ENCODE assay signal across 8 cellular contexts in the genomic region with DNA sequence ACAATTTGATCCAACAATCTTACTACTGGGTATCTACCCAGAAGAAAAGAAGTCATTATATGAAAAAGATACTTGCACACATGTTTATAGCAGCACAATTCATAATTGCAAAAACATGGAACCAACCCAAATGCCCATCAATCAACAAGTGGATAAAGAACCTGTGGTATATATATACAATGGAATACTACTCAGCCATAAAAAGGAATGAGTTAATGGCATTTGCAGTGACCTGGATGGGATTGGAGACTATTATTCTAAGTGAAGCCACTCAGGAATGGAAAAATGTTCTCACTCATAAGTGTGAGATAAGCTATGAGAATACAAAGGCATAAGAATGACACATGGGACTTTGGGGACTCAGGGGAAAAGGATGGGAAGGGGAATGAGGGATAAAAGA. TPM values are rescaled to one million over a fixed set of nuclear protein-coding genes. Genes with fewer than 3 reads are reported as not detected.
DNase-seq lines count a peak whose midpoint lies in the region; ATAC-seq and TF ChIP-seq lines count a peak whose summit lies in the region.
"Not testable (repeated sequence)": the region's sequence is repeated elsewhere in the genome, so short reads cannot be mapped to it uniquely, and the experiment has no call there.
"Had no signal": no experiment of that assay in that cellular context is flagged by ENCODE, and none has a peak within 500 bp of the region (broad histone marks: within the 10 kb centered on the region; RNA-seq: fewer than 3 reads in every experiment).

No MANE protein-coding gene starts in this region.

- peaks cover 22% of the 10 kb centered on the region for H3K4me1 ChIP-seq in GM23248 (ENCODE audit: insufficient read depth)
- H3K4me1 ChIP-seq in IMR-90 (ENCODE audit: control insufficient read depth, insufficient read depth, low read length); fibroblast of lung (ENCODE audit: control insufficient read depth, extremely low read depth, insufficient read depth, low read length); smooth muscle cell (ENCODE audit: low read depth): not testable (repeated sequence)

- H3K79me1 ChIP-seq in IMR-90 (ENCODE audit: low read depth in 1 of 2, low read length in 2 of 2), result not testable (repeated sequence)

- in situ Hi-C loops in GM23248 (cut with MboI); IMR-90 (cut with MboI; ENCODE audit: low sequenced_read_pairs): not testable (repeated sequence)

- not testable (repeated sequence) for H3K4ac ChIP-seq in IMR-90 (ENCODE audit: low read depth, low read length)

- H3K14ac ChIP-seq in IMR-90 (replicated peaks; ENCODE audit: low read depth, low read length), result 0 out of 2 replicates have a peak overlapping the region, but pooled peaks have one; percentile 13

- CTCF ChIA-PET in IMR-90 (lab: Yijun Ruan, JAX), result not testable (repeated sequence)

- not testable (repeated sequence) for H2AFZ ChIP-seq in GM23248; IMR-90 (replicated peaks; ENCODE audit: low read length, poor library complexity); fibroblast of lung (ENCODE audit: low read length); smooth muscle cell (ENCODE audit: low read depth)

- H4K8ac ChIP-seq in IMR-90 (ENCODE audit: low read depth in 2 of 2, low read length in 2 of 2), result not testable (repeated sequence)

- POLR2A ChIA-PET in IMR-90 (lab: Charles Lee; ENCODE audit: unreplicated experiment), result not testable (repeated sequence)

- peaks cover 19% of the 10 kb centered on the region; the same call in 1 of the 2 replicates for H3F3A ChIP-seq in GM23248 (ENCODE audit: insufficient read depth)
- not testable (repeated sequence) for H3F3A ChIP-seq in smooth muscle cell (ENCODE audit: low read depth)

- not testable (repeated sequence) for H3K27me3 ChIP-seq in GM23248 (replicated peaks; ENCODE audit: insufficient read depth); IMR-90 (ENCODE audit: control insufficient read depth, insufficient read depth, low read length); fibroblast of lung (ENCODE audit: control insufficient read depth, insufficient read depth, low read length); smooth muscle cell (ENCODE audit: low read depth)

- dilution Hi-C loops in IMR-90 (cut with HindIII; ENCODE audit: low sequenced_read_pairs, unreplicated experiment), result not testable (repeated sequence)

- not testable (repeated sequence) for H3K9me2 ChIP-seq in GM23248 (ENCODE audit: insufficient read depth)

- not testable (repeated sequence) for H3K4me3 ChIP-seq in GM23248; IMR-90 (ENCODE audit: insufficient read depth, low read depth, low read length); fibroblast of lung (replicated peaks in 1 of 4; ENCODE audit: control extremely low read depth in 1 of 4, insufficient read depth in 1 of 4, low read depth in 3 of 4, low read length in 4 of 4); smooth muscle cell

- H3K9me1 ChIP-seq in IMR-90 (ENCODE audit: insufficient read depth, low read length), result not testable (repeated sequence)

- H3K9me3 ChIP-seq in GM23248 (ENCODE audit: low read depth); IMR-90 (ENCODE audit: control insufficient read depth, insufficient read depth, low read length); fibroblast of lung (ENCODE audit: control insufficient read depth, insufficient read depth, low read depth, low read length); smooth muscle cell (replicated peaks; ENCODE audit: low read depth): not testable (repeated sequence)

- H4K20me1 ChIP-seq in GM23248 (ENCODE audit: insufficient read depth); IMR-90 (ENCODE audit: insufficient read depth, low read length); fibroblast of lung (ENCODE audit: control insufficient read depth, extremely low read depth, insufficient read depth, low read length); smooth muscle cell (ENCODE audit: low read depth): not testable (repeated sequence)

- not testable (repeated sequence) for TF ChIP-seq RAD21 in IMR-90 (IDR thresholded peaks at IDR 0.05; ENCODE audit: low read length)

- TF ChIP-seq CTCF in IMR-90 (conservative IDR thresholded peaks at IDR 0.05; ENCODE audit: low read depth, low read length); fibroblast of lung (conservative IDR thresholded peaks at IDR 0.05 in 1 of 2, IDR thresholded peaks at IDR 0.05 in 1 of 2; ENCODE audit: low read depth in 1 of 2, low read length in 2 of 2); smooth muscle cell (IDR thresholded peaks at IDR 0.05; ENCODE audit: borderline replicate concordance, insufficient read depth, poor library complexity, severe bottlenecking): not testable (repeated sequence)

- H4K91ac ChIP-seq in IMR-90 (ENCODE audit: insufficient read depth, low read depth, low read length), result not testable (repeated sequence)

- H3K27ac ChIP-seq in GM23248, result 0 out of 2 replicates have a peak overlapping the region, but pooled peaks have one; percentile 89
- H3K27ac ChIP-seq in IMR-90 (ENCODE audit: insufficient read depth, low read length), result not testable (repeated sequence)
- peak overlapping the region; percentile 75 for H3K27ac ChIP-seq in fibroblast of lung (ENCODE audit: insufficient read depth, low read length)
- peak overlapping the region; percentile 96 for H3K27ac ChIP-seq in smooth muscle cell (ENCODE audit: low read depth)

- BruUV-seq in IMR-90 (replicated peaks; lab: Mats Ljungman, UMichigan), result not testable (repeated sequence)

- peak overlapping the region; percentile 25; the same call in 1 of the 2 replicates for H2AK5ac ChIP-seq in IMR-90 (ENCODE audit: low read depth, low read length)

- H3K56ac ChIP-seq in IMR-90 (ENCODE audit: extremely low read depth, insufficient read depth, low read length), result not testable (repeated sequence)

- DNase-seq in GM23248; IMR-90; fibroblast of lung (ENCODE audit: low read depth in 2 of 2); smooth muscle cell (lab: John Stamatoyannopoulos, UW; ENCODE audit: unreplicated experiment): not testable (repeated sequence)

- H3K79me2 ChIP-seq in GM23248 (ENCODE audit: insufficient read depth); fibroblast of lung (ENCODE audit: control insufficient read depth, insufficient read depth, low read length); smooth muscle cell (ENCODE audit: low read depth): not testable (repeated sequence)

- H4K5ac ChIP-seq in IMR-90 (ENCODE audit: low read depth, low read length), result not testable (repeated sequence)

- H3K18ac ChIP-seq in IMR-90 (ENCODE audit: low read depth, low read length), result peak overlapping the region; percentile 21; the same call in 1 of the 2 replicates

- H2AK9ac ChIP-seq in IMR-90 (replicated peaks; ENCODE audit: low read depth, low read length, poor library complexity), result not testable (repeated sequence)

- intact Hi-C loops in IMR-90 (cut with micrococcal nuclease), result not testable (repeated sequence)

- TF ChIP-seq POLR2A in IMR-90 (IDR thresholded peaks at IDR 0.05; ENCODE audit: low read depth, low read length), result not testable (repeated sequence)

- H2BK120ac ChIP-seq in IMR-90 (ENCODE audit: low read depth, low read length), result peak overlapping the region; percentile 92; the same call in 1 of the 2 replicates

- H2BK20ac ChIP-seq in IMR-90 (ENCODE audit: low read depth, low read length), result peak overlapping the region; percentile 61

- not testable (repeated sequence) for H3K36me3 ChIP-seq in GM23248 (ENCODE audit: low read depth); IMR-90 (ENCODE audit: control insufficient read depth, insufficient read depth, low read length); fibroblast of lung (ENCODE audit: control insufficient read depth, insufficient read depth, low read length); smooth muscle cell (ENCODE audit: low read depth)

- H3K9ac ChIP-seq in GM23248; IMR-90 (ENCODE audit: low read depth, low read length); fibroblast of lung (ENCODE audit: insufficient read depth, low read length): not testable (repeated sequence)
- H3K9ac ChIP-seq in smooth muscle cell (ENCODE audit: low read depth), result peak overlapping the region; percentile 51

- peak overlapping the region; percentile 94 for H2BK5ac ChIP-seq in IMR-90 (ENCODE audit: low read depth, low read length, poor library complexity, severe bottlenecking)

- ATAC-seq in IMR-90 (ENCODE audit: low read depth); SK-N-SH treated with all-trans-retinoic acid at 6 μM for 48 hours: not testable (repeated sequence)

- H3K4me2 ChIP-seq in GM23248 (ENCODE audit: unreplicated experiment); IMR-90 (ENCODE audit: low read depth, low read length); fibroblast of lung (ENCODE audit: extremely low read depth, insufficient read depth, low read length); smooth muscle cell: not testable (repeated sequence)

- H2BK15ac ChIP-seq in IMR-90 (ENCODE audit: low read depth, low read length), result peak overlapping the region; percentile 86; the same call in 2 of the 3 replicates

- not testable (repeated sequence) for H3K23ac ChIP-seq in IMR-90 (ENCODE audit: low read depth, low read length)

TF ChIP-seq in SK-N-SH treated with all-trans-retinoic acid at 6 μM for 48 hours, 23 proteins besides CTCF, POLR2A, EP300 and RAD21:
- TF ChIP-seq ZNF8 (CRISPR knock-in tag; IDR thresholded peaks at IDR 0.05), result peak; percentile 87

RNA-seq across cellular contexts. Expression of gene RGCC, which starts 47.3 kb away (rescaled TPM):
- 22.6 and 40.6 TPM in 2 replicates for total RNA-seq in GM23248 (2014; rRNA removed; shearing (Covaris generic))
- polyA plus RNA-seq in GM23248 (2016; fragmentation: Nextera tagmentation; extraction: Ambion mirVana) (33.3 and 36.0 TPM in 2 replicates), IMR-90 (2012; rRNA removed) (7.6 and 10.6 TPM in 2 replicates), fibroblast of lung (65.9 and 122 TPM in 2 replicates), smooth muscle cell (10.7 and 11.7 TPM in 2 replicates)
- total RNA-seq in IMR-90 (2012; rRNA removed) (6.1 and 7.5 TPM in 2 replicates), fibroblast of lung (51.1 and 148 TPM in 2 replicates), smooth muscle cell (4.5 and 15.1 TPM in 2 replicates)
- polyA plus RNA-seq in IMR-90 (2012; cell fraction: cytosol; rRNA removed), result 4.6 and 11.3 TPM in 2 replicates
- 6.4 and 25.4 TPM in 2 replicates for polyA plus RNA-seq in IMR-90 (2012; cell fraction: nucleus; rRNA removed; ENCODE audit: low replicate concordance)
- polyA plus RNA-seq in fibroblast of lung (2012), result 51.6 and 113 TPM in 2 replicates
- polyA minus RNA-seq in fibroblast of lung (ENCODE audit: low replicate concordance), result 6.3 and 9.7 TPM in 2 replicates
- total RNA-seq: A172, A673, H9 had no signal
